ENCODE assay signal across 21 cellular contexts in the genomic region with DNA sequence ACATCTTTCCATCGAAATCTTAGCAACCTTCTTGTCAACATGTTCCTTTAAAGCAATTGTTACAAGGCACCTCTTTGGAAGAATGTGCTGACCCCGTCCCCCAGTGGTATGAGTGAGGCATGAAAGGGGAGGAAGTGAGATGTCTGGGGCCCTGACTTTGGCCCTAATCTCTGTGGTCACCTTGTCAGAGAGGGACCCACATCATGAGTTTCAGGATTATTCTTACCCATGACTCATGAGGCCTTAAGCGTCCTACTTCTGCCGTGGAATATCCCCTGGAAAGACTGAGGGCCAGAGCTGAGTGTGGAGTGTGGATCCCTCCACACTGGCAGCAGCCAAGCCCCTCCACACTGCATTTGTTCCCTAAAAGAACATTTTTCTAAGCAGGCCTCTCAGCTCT.
DNase-seq lines count a peak whose midpoint lies in the region; ATAC-seq and TF ChIP-seq lines count a peak whose summit lies in the region.
"Had no signal": no experiment of that assay in that cellular context is flagged by ENCODE, and none has a peak within 500 bp of the region (broad histone marks: within the 10 kb centered on the region; RNA-seq: fewer than 3 reads in every experiment).

No MANE protein-coding gene starts in this region.

- no peaks in the 10 kb centered on the region for H3K4me1 Mint-ChIP-seq in activated T-cell treated with anti-CD3 and anti-CD28 coated beads, Interleukin-2, amount 50 U/mL, for 72 hours (ENCODE audit: low read depth)
- H3K4me1 Mint-ChIP-seq in activated T-helper 17 cell treated with anti-CD3 and anti-CD28 coated beads, Interleukin-2, amount 50 U/mL, for 72 hours = no peaks in the 10 kb centered on the region
- H3K4me1 Mint-ChIP-seq: activated naive CD4-positive, alpha-beta T cell treated with anti-CD3 and anti-CD28 coated beads, Interleukin-2, amount 50 U/mL, for 24 hours; CD4-positive, alpha-beta memory T cell had no signal

- intact Hi-C loops in thyroid gland (cut with DNase I) = no loop called here

- no peaks in the 10 kb centered on the region for H3K36me3 ChIP-seq in thyroid gland
- H3K36me3 ChIP-seq: upper lobe of left lung had no signal

- H3K36me3 Mint-ChIP-seq in activated T-cell treated with anti-CD3 and anti-CD28 coated beads, Interleukin-2, amount 50 U/mL, for 72 hours (ENCODE audit: insufficient read depth in 2 of 2) = no peaks in the 10 kb centered on the region
- no peaks in the 10 kb centered on the region for H3K36me3 Mint-ChIP-seq in activated T-helper 17 cell treated with anti-CD3 and anti-CD28 coated beads, Interleukin-2, amount 50 U/mL, for 72 hours (ENCODE audit: low read depth)
- H3K36me3 Mint-ChIP-seq: activated naive CD4-positive, alpha-beta T cell treated with anti-CD3 and anti-CD28 coated beads, Interleukin-2, amount 50 U/mL, for 24 hours; CD4-positive, alpha-beta memory T cell; natural killer cell treated with Interleukin-12 subunit alpha and Interleukin-12 subunit beta and Interleukin-15 and Interleukin-18, amount 100 ng/mL, for 72 hours had no signal

- no peak for TF ChIP-seq CTCF in thyroid gland (IDR thresholded peaks at IDR 0.05)

- H3K9me3 ChIP-seq in thyroid gland = no peaks in the 10 kb centered on the region
- H3K9me3 ChIP-seq: A549, upper lobe of left lung had no signal

- ATAC-seq in activated T-cell treated with anti-CD3 and anti-CD28 coated beads, Interleukin-2, amount 50 U/mL, for 72 hours (replicated peaks in 1 of 2) = peak; percentile 70 to 95
- ATAC-seq in HG02870 (IDR thresholded peaks at IDR 0.05; ENCODE audit: unreplicated experiment) = peak; percentile 89
- ATAC-seq in activated T-helper 17 cell treated with anti-CD3 and anti-CD28 coated beads, Interleukin-2, amount 50 U/mL, for 72 hours (replicated peaks) = peak; percentile 93
- ATAC-seq in HG03460 (IDR thresholded peaks at IDR 0.05; ENCODE audit: unreplicated experiment) = no peak
- ATAC-seq: A549, PC-3, SK-N-SH treated with all-trans-retinoic acid at 6 μM for 48 hours had no signal

- no peaks in the 10 kb centered on the region for H3K4me1 ChIP-seq in thyroid gland
- H3K4me1 ChIP-seq: A549, upper lobe of left lung had no signal

- no peaks in the 10 kb centered on the region for H3K27me3 ChIP-seq in thyroid gland
- H3K27me3 ChIP-seq: upper lobe of left lung had no signal

- no peak overlapping the region for H3K4me3 Mint-ChIP-seq in activated T-cell treated with anti-CD3 and anti-CD28 coated beads, Interleukin-2, amount 50 U/mL, for 72 hours
- H3K4me3 Mint-ChIP-seq in activated T-helper 17 cell treated with anti-CD3 and anti-CD28 coated beads, Interleukin-2, amount 50 U/mL, for 72 hours = no peak overlapping the region
- H3K4me3 Mint-ChIP-seq: activated naive CD4-positive, alpha-beta T cell treated with anti-CD3 and anti-CD28 coated beads, Interleukin-2, amount 50 U/mL, for 24 hours; CD4-positive, alpha-beta memory T cell; natural killer cell treated with Interleukin-12 subunit alpha and Interleukin-12 subunit beta and Interleukin-15 and Interleukin-18, amount 100 ng/mL, for 72 hours had no signal

- no peak overlapping the region for H3K27ac ChIP-seq in thyroid gland
- H3K27ac ChIP-seq: A549, upper lobe of left lung had no signal

- H3K27ac Mint-ChIP-seq in activated T-cell treated with anti-CD3 and anti-CD28 coated beads, Interleukin-2, amount 50 U/mL, for 72 hours = no peak overlapping the region
- peak overlapping the region; percentile 43 for H3K27ac Mint-ChIP-seq in activated T-helper 17 cell treated with anti-CD3 and anti-CD28 coated beads, Interleukin-2, amount 50 U/mL, for 72 hours
- H3K27ac Mint-ChIP-seq: activated naive CD4-positive, alpha-beta T cell treated with anti-CD3 and anti-CD28 coated beads, Interleukin-2, amount 50 U/mL, for 24 hours; CD4-positive, alpha-beta memory T cell; natural killer cell treated with Interleukin-12 subunit alpha and Interleukin-12 subunit beta and Interleukin-15 and Interleukin-18, amount 100 ng/mL, for 72 hours had no signal

- DNase-seq in activated T-cell treated with anti-CD3 and anti-CD28 coated beads, Interleukin-2, amount 50 U/mL, for 72 hours = peak; percentile 11
- DNase-seq in activated T-cell treated with anti-CD3 and anti-CD28 coated beads, Interleukin-2, amount 50 U/mL, for 1 hour = no peak
- DNase-seq in thyroid gland (no peak), DMS 273 treated with DMSO at 0.1 percent for 48 hours (lab: John Stamatoyannopoulos, UW) (no peak), NCI-H524 treated with DMSO at 0.1 percent for 48 hours (lab: John Stamatoyannopoulos, UW) (no peak)
- DNase-seq: CD4-positive, alpha-beta memory T cell; effector memory CD4-positive, alpha-beta T cell; Kasumi-1; NCI-H187; NCI-H510A; PC-3; stimulated activated CD4-positive, alpha-beta T cell treated with anti-CD3 and anti-CD28 coated beads, Interleukin-2, amount 100 ng/mL, for 48 hours; upper lobe of left lung had no signal

- H3K9me3 Mint-ChIP-seq in activated T-cell treated with anti-CD3 and anti-CD28 coated beads, Interleukin-2, amount 50 U/mL, for 72 hours = no peaks in the 10 kb centered on the region
- H3K9me3 Mint-ChIP-seq in activated T-helper 17 cell treated with anti-CD3 and anti-CD28 coated beads, Interleukin-2, amount 50 U/mL, for 72 hours = no peaks in the 10 kb centered on the region
- H3K9me3 Mint-ChIP-seq: activated naive CD4-positive, alpha-beta T cell treated with anti-CD3 and anti-CD28 coated beads, Interleukin-2, amount 50 U/mL, for 24 hours; CD4-positive, alpha-beta memory T cell; natural killer cell treated with Interleukin-12 subunit alpha and Interleukin-12 subunit beta and Interleukin-15 and Interleukin-18, amount 100 ng/mL, for 72 hours had no signal

- H3K27me3 Mint-ChIP-seq in activated T-cell treated with anti-CD3 and anti-CD28 coated beads, Interleukin-2, amount 50 U/mL, for 72 hours (ENCODE audit: low read depth) = peaks cover 11% of the 10 kb centered on the region
- no peaks in the 10 kb centered on the region for H3K27me3 Mint-ChIP-seq in activated T-helper 17 cell treated with anti-CD3 and anti-CD28 coated beads, Interleukin-2, amount 50 U/mL, for 72 hours

- 78 to 89% methylated on average over 4 of the region's 4 CpGs for WGBS in thyroid gland, 2 donors

- no peak overlapping the region for H3K4me3 ChIP-seq in thyroid gland (replicated peaks in 1 of 3)
- H3K4me3 ChIP-seq: A549, lung, upper lobe of left lung had no signal

- TF ChIP-seq POLR2A in thyroid gland (IDR thresholded peaks at IDR 0.05) = no peak

Comparison
In these comparisons a context has a peak if more than half of its experiments do, and no peak if none do; other contexts are left out.
1. DNase-seq: peak in activated T-cell treated with anti-CD3 and anti-CD28 coated beads, Interleukin-2, amount 50 U/mL, for 72 hours (2 of 2); none in activated T-cell treated with anti-CD3 and anti-CD28 coated beads, Interleukin-2, amount 50 U/mL, for 1 hour (single experiment), thyroid gland (0 of 2), DMS 273 treated with DMSO at 0.1 percent for 48 hours (single experiment) and NCI-H524 treated with DMSO at 0.1 percent for 48 hours (single experiment).